ENCODE assay signal across 8 cellular contexts in the genomic region with DNA sequence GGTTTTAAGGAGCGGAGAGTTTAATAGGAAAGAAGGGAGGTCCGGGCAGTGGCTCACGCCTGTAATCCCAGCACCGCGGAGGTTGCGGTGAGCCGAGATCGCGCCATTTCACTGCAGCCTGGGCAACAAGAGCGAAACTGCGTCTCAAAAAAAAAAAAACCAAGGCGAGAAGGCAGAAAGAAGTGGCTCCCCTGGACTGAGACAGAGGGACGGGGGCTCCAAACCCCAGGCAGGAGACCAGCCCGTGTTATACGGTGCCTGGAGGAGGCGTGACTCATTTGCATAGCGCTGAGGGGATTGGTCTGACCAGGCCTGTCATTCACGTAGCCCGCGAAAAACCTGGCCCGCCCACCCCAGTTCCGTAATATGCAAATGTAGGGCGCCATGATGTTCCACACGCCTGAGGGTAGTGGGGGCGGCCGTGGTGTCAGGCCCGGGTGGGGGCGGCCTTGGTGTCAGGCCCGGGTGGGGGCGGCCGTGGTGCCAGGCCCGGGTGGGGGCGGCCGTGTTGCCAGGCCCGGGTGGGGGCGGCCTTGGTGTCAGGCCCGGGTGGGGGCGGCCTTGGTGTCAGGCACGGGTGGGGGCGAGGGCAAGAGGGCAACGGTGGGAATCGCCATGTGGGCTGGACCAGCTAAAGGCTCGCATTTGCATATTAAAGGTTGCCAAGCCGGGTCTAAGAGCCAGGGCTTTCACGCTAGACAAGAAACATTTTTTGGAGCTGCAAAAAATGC. TPM values are rescaled to one million over a fixed set of nuclear protein-coding genes. Genes with fewer than 3 reads are reported as not detected.
A peak's percentile ranks its signal among the peaks of the same experiment; 100 is the strongest.
DNase-seq lines count a peak whose midpoint lies in the region; ATAC-seq, FAIRE-seq and TF ChIP-seq lines count a peak whose summit lies in the region.

No MANE protein-coding gene starts in this region.

- H3K4me3 ChIP-seq in ACC112 (ENCODE audit: low read depth, low read length) (peak overlapping the region; percentile 93), H1 (ENCODE audit: extremely low read depth in 1 of 4, insufficient read depth in 2 of 4, low read depth in 3 of 4, low read length in 4 of 4) (peak overlapping the region; percentile 45 to 88 (median 58); a peak in 7 of 8 replicates), mononuclear cell (ENCODE audit: low read length) (peak overlapping the region; percentile 52)

- H2BK120ac ChIP-seq in H1 (replicated peaks; ENCODE audit: low read depth, low read length), result no peak overlapping the region

- H3K27me3 ChIP-seq in ACC112 (ENCODE audit: insufficient read depth, low read length) (no peaks in the 10 kb centered on the region), H1 (replicated peaks in 1 of 4; ENCODE audit: control insufficient read depth in 3 of 4, extremely low read depth in 1 of 4, insufficient read depth in 3 of 4, low read length in 3 of 4) (no peaks in the 10 kb centered on the region; a peak in 1 of 7 replicates), mononuclear cell (ENCODE audit: insufficient read depth, low read length) (no peaks in the 10 kb centered on the region)

- peak overlapping the region; percentile 96 for H3K27ac Mint-ChIP-seq in activated CD4-positive, alpha-beta T cell treated with anti-CD3 and anti-CD28 coated beads, Interleukin-2, amount 10 ng/mL, durations not matched to agents 7 days and 5 days

- peak overlapping the region; percentile 74 for H4K5ac ChIP-seq in H1 (ENCODE audit: insufficient read length, low read depth, low read length)

- no peaks in the 10 kb centered on the region for H3K9me3 Mint-ChIP-seq in activated CD4-positive, alpha-beta T cell treated with anti-CD3 and anti-CD28 coated beads, Interleukin-2, amount 10 ng/mL, durations not matched to agents 7 days and 5 days

- CTCF ChIA-PET in activated CD4-positive, alpha-beta T cell treated with anti-CD3 and anti-CD28 coated beads, Interleukin-2, amount 10 ng/mL, durations not matched to agents 7 days and 5 days (lab: Charles Lee), result no interaction called here
- CTCF ChIA-PET in H1 (lab: Charles Lee; ENCODE audit: partially characterized antibody), result no interaction called here

- H3K36me3 Mint-ChIP-seq in activated CD4-positive, alpha-beta T cell treated with anti-CD3 and anti-CD28 coated beads, Interleukin-2, amount 10 ng/mL, durations not matched to agents 7 days and 5 days (ENCODE audit: low read depth), result peaks cover 38% of the 10 kb centered on the region

- H3K4me1 Mint-ChIP-seq in activated CD4-positive, alpha-beta T cell treated with anti-CD3 and anti-CD28 coated beads, Interleukin-2, amount 10 ng/mL, durations not matched to agents 7 days and 5 days, result peaks cover 47% of the 10 kb centered on the region

- peaks cover 4% of the 10 kb centered on the region for H3K4me1 ChIP-seq in ACC112 (ENCODE audit: control insufficient read depth, insufficient read depth, low read length, unreplicated experiment)
- peaks cover 3 to 13% (median 7%) of the 10 kb centered on the region in 4 experiments for H3K4me1 ChIP-seq in H1 (replicated peaks in 1 of 4; ENCODE audit: control insufficient read depth in 3 of 4, insufficient read depth in 4 of 4, low read length in 3 of 4)
- peaks cover 4% of the 10 kb centered on the region for H3K4me1 ChIP-seq in mononuclear cell (ENCODE audit: insufficient read depth, low read length)

- H4K8ac ChIP-seq in H1 (ENCODE audit: extremely low read depth, insufficient read depth, low read length), result peak overlapping the region; percentile 73; the same call in 1 of the 2 replicates

- FAIRE-seq in H1 (lab: Jason Lieb, UNC), result peak; percentile 90

- TF ChIP-seq POLR2A in H1 (IDR thresholded peaks at IDR 0.05; ENCODE audit: control extremely low read depth in 1 of 2, low read depth in 2 of 2, low read length in 2 of 2), result peak in 1 of 2 experiments; percentile 83; a peak in 2 of 3 replicates

- H3K18ac ChIP-seq in H1 (ENCODE audit: extremely low read depth, low read length), result peak overlapping the region; percentile 62; the same call in 1 of the 2 replicates

- H3K23me2 ChIP-seq in H1 (ENCODE audit: low read depth, low read length), result peaks cover 10% of the 10 kb centered on the region

- H3K4me2 ChIP-seq in H1 (ENCODE audit: insufficient read depth in 1 of 2, low read depth in 2 of 2, low read length in 2 of 2), result peak overlapping the region; percentile 66 to 80

- peak overlapping the region; percentile 92 for H2BK5ac ChIP-seq in H1 (ENCODE audit: low read depth, low read length)

- peaks cover 4% of the 10 kb centered on the region for H3K79me2 ChIP-seq in ACC112 (ENCODE audit: control insufficient read depth, insufficient read depth, low read length, unreplicated experiment)
- H3K79me2 ChIP-seq in H1 (ENCODE audit: control insufficient read depth in 1 of 2, insufficient read depth in 2 of 2, low read length in 2 of 2), result peaks cover 15 to 57% of the 10 kb centered on the region in 2 experiments

- peak overlapping the region; percentile 89 for H3K4me3 Mint-ChIP-seq in activated CD4-positive, alpha-beta T cell treated with anti-CD3 and anti-CD28 coated beads, Interleukin-2, amount 10 ng/mL, durations not matched to agents 7 days and 5 days

- H3K9me3 ChIP-seq in H1 (ENCODE audit: insufficient read depth in 2 of 2, low read depth in 1 of 2, low read length in 1 of 2) (peaks cover 0 to 4% of the 10 kb centered on the region in 2 experiments; a peak in 1 of 4 replicates), mononuclear cell (ENCODE audit: low read depth, low read length) (no peaks in the 10 kb centered on the region)

- no peak overlapping the region for H3K14ac ChIP-seq in H1 (ENCODE audit: insufficient read length)

- H2BK20ac ChIP-seq in H1 (ENCODE audit: low read length), result no peak overlapping the region

- H2AFZ ChIP-seq in ACC112 (ENCODE audit: low read length, unreplicated experiment) (peak overlapping the region; percentile 85), H1 (ENCODE audit: low read length) (no peak overlapping the region)

- no peak; a peak in 1 of 4 replicates for TF ChIP-seq RAD21 in H1 (IDR thresholded peaks at IDR 0.05 in 1 of 2, conservative IDR thresholded peaks at IDR 0.05 in 1 of 2; ENCODE audit: low read depth in 2 of 2, low read length in 2 of 2)

- ATAC-seq in HG03442 (IDR thresholded peaks at IDR 0.05; ENCODE audit: unreplicated experiment), result peak; percentile 96

- DNase-seq in GM19238 (ENCODE audit: insufficient read length, low spot score) (peak; percentile 95), H1 (ENCODE audit: low read depth in 1 of 2, low spot score in 2 of 2) (peak; percentile 89 to 90), occipital lobe (lab: John Stamatoyannopoulos, UW) (no peak)
- peak; percentile 94 for DNase-seq in activated CD4-positive, alpha-beta T cell treated with anti-CD3 and anti-CD28 coated beads, Interleukin-2, amount 10 ng/mL, durations not matched to agents 7 days and 5 days
- peak; percentile 75 to 79 for DNase-seq in stimulated activated CD8-positive, alpha-beta memory T cell treated with anti-CD3 and anti-CD28 coated beads, Interleukin-4, amount 100 ng/mL, for 1 hour (ENCODE audit: low read depth in 2 of 2, low spot score in 1 of 2)

- H3K9ac ChIP-seq in H1 (replicated peaks in 1 of 4; ENCODE audit: extremely low read depth in 1 of 4, low read depth in 3 of 4, low read length in 3 of 4), result peak overlapping the region in 3 of 4 experiments; percentile 66 to 89 (median 80); a peak in 6 of 7 replicates

- H3K36me3 ChIP-seq in ACC112 (ENCODE audit: insufficient read depth, low read length) (peaks cover 14% of the 10 kb centered on the region), H1 (ENCODE audit: control insufficient read depth in 2 of 4, insufficient read depth in 4 of 4, low read length in 3 of 4) (peaks cover 24 to 45% (median 37%) of the 10 kb centered on the region in 4 experiments)

- H3K23ac ChIP-seq in H1 (ENCODE audit: insufficient read length), result no peak overlapping the region

- H2BK15ac ChIP-seq in H1 (ENCODE audit: low read length), result no peak overlapping the region

- no peak for TF ChIP-seq EP300 in H1 (IDR thresholded peaks at IDR 0.05; ENCODE audit: borderline replicate concordance in 1 of 2, low read depth in 2 of 2, low read length in 2 of 2)

- peak overlapping the region; percentile 46 for H3K56ac ChIP-seq in H1 (replicated peaks; ENCODE audit: insufficient read length, low read depth, low read length)

- peak overlapping the region; percentile 77 for H3K27ac ChIP-seq in ACC112 (ENCODE audit: low read depth, low read length)
- peak overlapping the region; percentile 88 for H3K27ac ChIP-seq in H1 (ENCODE audit: low read depth, low read length)

- H3K4ac ChIP-seq in H1 (replicated peaks; ENCODE audit: insufficient read length, low read depth, low read length), result no peak overlapping the region

- no peak overlapping the region; the same call in 1 of the 2 replicates for H2AK5ac ChIP-seq in H1 (ENCODE audit: low read depth, low read length)

- POLR2A ChIA-PET in activated CD4-positive, alpha-beta T cell treated with anti-CD3 and anti-CD28 coated beads, Interleukin-2, amount 10 ng/mL, durations not matched to agents 7 days and 5 days (lab: Charles Lee), result no interaction called here
- POLR2A ChIA-PET in H1 (lab: Charles Lee; ENCODE audit: partially characterized antibody), result no interaction called here

- peak overlapping the region; percentile 30 for H4K91ac ChIP-seq in H1 (replicated peaks; ENCODE audit: insufficient read length, low read length)

- no peak overlapping the region for H2BK12ac ChIP-seq in H1 (ENCODE audit: low read depth, low read length)

- no peak for TF ChIP-seq CTCF in H1 (IDR thresholded peaks at IDR 0.05; ENCODE audit: control extremely low read depth in 1 of 3, insufficient read depth in 1 of 3, low read depth in 1 of 3, low read length in 3 of 3)

- 3% methylated on average over 29 of the region's 45 CpGs; no CpG with 5 or more reads in 1 of the 2 experiments for WGBS in H1 (ENCODE audit: extremely low coverage in 1 of 2, insufficient coverage in 1 of 2, insufficient read length in 1 of 2, insufficient replicate concordance in 2 of 2, low coverage in 1 of 2, low lambda C conversion rate in 2 of 2, missing lambda C conversion rate in 1 of 2), 2 experiments

- peaks cover 15% of the 10 kb centered on the region for H3K79me1 ChIP-seq in H1 (ENCODE audit: low read depth, low read length)

- H3K27me3 Mint-ChIP-seq in activated CD4-positive, alpha-beta T cell treated with anti-CD3 and anti-CD28 coated beads, Interleukin-2, amount 10 ng/mL, durations not matched to agents 7 days and 5 days, result no peaks in the 10 kb centered on the region

- peaks cover 15 to 21% of the 10 kb centered on the region in 2 experiments for H4K20me1 ChIP-seq in H1 (replicated peaks in 1 of 2; ENCODE audit: control insufficient read depth in 1 of 2, insufficient read depth in 2 of 2, low read length in 2 of 2)

RNA-seq across cellular contexts. Expression of a gene that starts 2.1 kb away (rescaled TPM):
- 10 to 100 TPM; 60.1 to 63.4 TPM for total RNA-seq in activated CD4-positive, alpha-beta T cell treated with anti-CD3 and anti-CD28 coated beads, Interleukin-2, amount 10 ng/mL, durations not matched to agents 7 days and 5 days
- total RNA-seq in H1 (2021; fragmentation: NEBNext Ultra II Directional; extraction: Animal tissue kit (Norgen Biotek cat#: 25700)), result 124 and 128 TPM in 2 replicates
- polyA plus RNA-seq in H1 (2011; rRNA removed), result 93.6 and 134 TPM in 2 replicates
- polyA plus RNA-seq in H1 (2011; cell fraction: cytosol; rRNA removed), result 112 TPM
- polyA plus RNA-seq in H1 (2011; cell fraction: nucleus; rRNA removed), result 188 TPM
- polyA plus RNA-seq in H1 (2012, experiment 1 of 2), result 100 to 153 TPM (median 126 TPM) in 4 replicates
- polyA plus RNA-seq in H1 (2012, experiment 2 of 2), result 109 TPM
- 53.1 TPM for polyA plus RNA-seq in H1 (2013, experiment 1 of 2)
- polyA plus RNA-seq in H1 (2013, experiment 2 of 2), result 49.5 TPM
- polyA minus RNA-seq in H1 (2011; rRNA and poly(A)+ RNA removed), result 95.0 and 156 TPM in 2 replicates
- 121 TPM for polyA minus RNA-seq in H1 (2011; cell fraction: cytosol; rRNA and poly(A)+ RNA removed)
- 94.0 TPM for polyA minus RNA-seq in H1 (2011; cell fraction: nucleus; rRNA and poly(A)+ RNA removed)
- total RNA-seq in mononuclear cell, result 6.9 TPM
- 16.2 TPM for total RNA-seq in occipital lobe

RNA-seq across cellular contexts. Expression of a gene that starts 35.3 kb away (rescaled TPM):
- 10 to 100 TPM; 48.5 to 52.1 TPM for total RNA-seq in activated CD4-positive, alpha-beta T cell treated with anti-CD3 and anti-CD28 coated beads, Interleukin-2, amount 10 ng/mL, durations not matched to agents 7 days and 5 days
- 55.4 and 57.1 TPM in 2 replicates for total RNA-seq in H1 (2021; fragmentation: NEBNext Ultra II Directional; extraction: Animal tissue kit (Norgen Biotek cat#: 25700))
- 33.9 and 59.0 TPM in 2 replicates for polyA plus RNA-seq in H1 (2011; rRNA removed)
- polyA plus RNA-seq in H1 (2011; cell fraction: cytosol; rRNA removed), result 56.3 TPM
- 61.5 TPM for polyA plus RNA-seq in H1 (2011; cell fraction: nucleus; rRNA removed)
- polyA plus RNA-seq in H1 (2012, experiment 1 of 2), result 26.6 to 55.2 TPM (median 54.8 TPM) in 4 replicates
- 40.7 TPM for polyA plus RNA-seq in H1 (2012, experiment 2 of 2)
- 35.4 TPM for polyA plus RNA-seq in H1 (2013, experiment 1 of 2)
- 32.3 TPM for polyA plus RNA-seq in H1 (2013, experiment 2 of 2)
- polyA minus RNA-seq in H1 (2011; rRNA and poly(A)+ RNA removed), result 17.9 and 18.5 TPM in 2 replicates
- 23.8 TPM for polyA minus RNA-seq in H1 (2011; cell fraction: cytosol; rRNA and poly(A)+ RNA removed)
- 18.8 TPM for polyA minus RNA-seq in H1 (2011; cell fraction: nucleus; rRNA and poly(A)+ RNA removed)
- total RNA-seq in mononuclear cell (27.4 TPM), occipital lobe (15.0 TPM)
